22 cellular contexts compared by ENCODE assay signal in genomic region chr1:229984310-229984991, GRCh38.
DNase-seq lines count a peak whose midpoint lies in the region; ATAC-seq and TF ChIP-seq lines count a peak whose summit lies in the region.
"Had no signal": no experiment of that assay in that cellular context is flagged by ENCODE, and none has a peak within 500 bp of the region (broad histone marks: within the 10 kb centered on the region; RNA-seq: fewer than 3 reads in every experiment).

No MANE protein-coding gene starts in this region.

- DNase-seq in DND-41: no peak
- DNase-seq in endodermal cell: peak; percentile 39
- DNase-seq in neural progenitor cell (ENCODE audit: low spot score): no peak
- DNase-seq in A172 (ENCODE audit: low spot score): no peak
- DNase-seq in stimulated activated CD8-positive, alpha-beta memory T cell treated with anti-CD3 and anti-CD28 coated beads, Interleukin-4, amount 100 ng/mL, for 48 hours: no peak
- DNase-seq in BE2C: no peak
- DNase-seq: ACHN, C1 segment of cervical spinal cord, DMS79, HFFc6, Kasumi-1, MG63, NCI-H1092, NCI-H1436 treated with DMSO at 0.1 percent for 48 hours, NCI-H2029 treated with DMSO at 0.1 percent for 48 hours, NCI-H2171, NCI-H446, NCI-H526 treated with DMSO at 0.1 percent for 48 hours had no signal

- no peak overlapping the region for H2AFZ ChIP-seq in DND-41 (ENCODE audit: low read depth, low read length)
- H2AFZ ChIP-seq in neural progenitor cell (replicated peaks): no peak overlapping the region

- TF ChIP-seq CTCF in DND-41 (IDR thresholded peaks at IDR 0.05; ENCODE audit: borderline replicate concordance, extremely low read depth, low read length, poor library complexity, severe bottlenecking) (no peak), endodermal cell (conservative IDR thresholded peaks at IDR 0.05) (no peak), neural progenitor cell (IDR thresholded peaks at IDR 0.05) (no peak), BE2C (IDR thresholded peaks at IDR 0.05; ENCODE audit: low read depth, low read length) (no peak)

- H3F3A ChIP-seq in neural progenitor cell (ENCODE audit: low read depth): no peaks in the 10 kb centered on the region

- H4K20me1 ChIP-seq in DND-41 (ENCODE audit: insufficient read depth, low read length): no peaks in the 10 kb centered on the region
- no peaks in the 10 kb centered on the region for H4K20me1 ChIP-seq in neural progenitor cell (ENCODE audit: low read depth)

- no peaks in the 10 kb centered on the region for H3K79me2 ChIP-seq in DND-41 (ENCODE audit: insufficient read depth, low read length)
- no peaks in the 10 kb centered on the region for H3K79me2 ChIP-seq in neural progenitor cell (ENCODE audit: low read depth)

- ATAC-seq in DND-41 (ENCODE audit: insufficient read depth, low read depth): peak; percentile 39; the same call in 1 of the 3 replicates
- no peak for ATAC-seq in HG02642 (IDR thresholded peaks at IDR 0.05; ENCODE audit: poor library complexity, unreplicated experiment)
- ATAC-seq: Panc1 had no signal

- H3K36me3 Mint-ChIP-seq in endodermal cell (ENCODE audit: low read depth) (no peaks in the 10 kb centered on the region), neural progenitor cell (no peaks in the 10 kb centered on the region)
- H3K36me3 Mint-ChIP-seq: IgD-negative memory B cell had no signal

- peaks cover 5% of the 10 kb centered on the region for H3K27me3 Mint-ChIP-seq in endodermal cell (ENCODE audit: insufficient read depth)
- H3K27me3 Mint-ChIP-seq in neural progenitor cell (ENCODE audit: insufficient read depth, low read depth): peaks cover 5% of the 10 kb centered on the region

- H3K4me3 ChIP-seq in DND-41 (ENCODE audit: low read depth in 1 of 2, low read length in 2 of 2) (no peak overlapping the region), endodermal cell (ENCODE audit: low read length) (no peak overlapping the region), neural progenitor cell (no peak overlapping the region), BE2C (ENCODE audit: low read depth, low read length) (no peak overlapping the region)
- H3K4me3 ChIP-seq: MG63, SJSA1 had no signal

- 92 to 93% methylated on average over 8 to 9 of the region's 9 CpGs for WGBS in endodermal cell (ENCODE audit: insufficient coverage in 1 of 2, insufficient read length in 1 of 2), 2 experiments

- H3K27ac Mint-ChIP-seq in endodermal cell (no peak overlapping the region), neural progenitor cell (peak overlapping the region; percentile 42)
- H3K27ac Mint-ChIP-seq: HFFc6, IgD-negative memory B cell had no signal

- H3K9me3 Mint-ChIP-seq in endodermal cell (no peaks in the 10 kb centered on the region), neural progenitor cell (no peaks in the 10 kb centered on the region)
- H3K9me3 Mint-ChIP-seq: HFFc6, IgD-negative memory B cell had no signal

- H3K9me3 ChIP-seq in DND-41 (ENCODE audit: insufficient read depth, low read length, severe bottlenecking) (no peaks in the 10 kb centered on the region), endodermal cell (ENCODE audit: control insufficient read depth, low read length) (no peaks in the 10 kb centered on the region), neural progenitor cell (ENCODE audit: low read depth) (no peaks in the 10 kb centered on the region), BE2C (no peaks in the 10 kb centered on the region)
- H3K9me3 ChIP-seq: SJSA1 had no signal

- H3K27ac ChIP-seq in DND-41 (ENCODE audit: low read length) (no peak overlapping the region), endodermal cell (ENCODE audit: low read depth, low read length) (no peak overlapping the region), neural progenitor cell (no peak overlapping the region)
- H3K27ac ChIP-seq: SJSA1 had no signal

- H3K9ac ChIP-seq in DND-41 (ENCODE audit: low read depth, low read length): no peak overlapping the region
- no peak overlapping the region for H3K9ac ChIP-seq in endodermal cell (ENCODE audit: extremely low read depth, low read length, poor library complexity, severe bottlenecking)
- no peak overlapping the region for H3K9ac ChIP-seq in neural progenitor cell

- no peaks in the 10 kb centered on the region for H3K27me3 ChIP-seq in DND-41 (ENCODE audit: insufficient read depth, low read length, poor library complexity)
- no peaks in the 10 kb centered on the region for H3K27me3 ChIP-seq in endodermal cell (ENCODE audit: control insufficient read depth, insufficient read depth, low read length, poor library complexity, severe bottlenecking)
- no peaks in the 10 kb centered on the region for H3K27me3 ChIP-seq in neural progenitor cell
- no peaks in the 10 kb centered on the region for H3K27me3 ChIP-seq in BE2C
- H3K27me3 ChIP-seq: SJSA1 had no signal

- H3K4me2 ChIP-seq in DND-41 (ENCODE audit: insufficient read depth, low read length) (no peak overlapping the region), neural progenitor cell (no peak overlapping the region)

- H3K36me3 ChIP-seq in DND-41 (ENCODE audit: insufficient read depth, low read length) (no peaks in the 10 kb centered on the region), endodermal cell (ENCODE audit: control insufficient read depth, insufficient read depth, low read length) (no peaks in the 10 kb centered on the region), neural progenitor cell (no peaks in the 10 kb centered on the region), BE2C (no peaks in the 10 kb centered on the region)
- H3K36me3 ChIP-seq: MG63, SJSA1 had no signal

- H3K4me3 Mint-ChIP-seq in endodermal cell (no peak overlapping the region), neural progenitor cell (no peak overlapping the region)
- H3K4me3 Mint-ChIP-seq: HFFc6, IgD-negative memory B cell had no signal

- H3K4me1 Mint-ChIP-seq in endodermal cell: no peaks in the 10 kb centered on the region
- H3K4me1 Mint-ChIP-seq in neural progenitor cell: no peaks in the 10 kb centered on the region

- no peaks in the 10 kb centered on the region for H3K4me1 ChIP-seq in DND-41 (ENCODE audit: insufficient read depth, low read length)
- no peaks in the 10 kb centered on the region for H3K4me1 ChIP-seq in endodermal cell (ENCODE audit: control insufficient read depth, insufficient read depth, low read length)
- peaks cover 6% of the 10 kb centered on the region for H3K4me1 ChIP-seq in neural progenitor cell
- no peaks in the 10 kb centered on the region for H3K4me1 ChIP-seq in BE2C
